Comparison of ENCODE assay signal across 1 cellular context in the genomic region with DNA sequence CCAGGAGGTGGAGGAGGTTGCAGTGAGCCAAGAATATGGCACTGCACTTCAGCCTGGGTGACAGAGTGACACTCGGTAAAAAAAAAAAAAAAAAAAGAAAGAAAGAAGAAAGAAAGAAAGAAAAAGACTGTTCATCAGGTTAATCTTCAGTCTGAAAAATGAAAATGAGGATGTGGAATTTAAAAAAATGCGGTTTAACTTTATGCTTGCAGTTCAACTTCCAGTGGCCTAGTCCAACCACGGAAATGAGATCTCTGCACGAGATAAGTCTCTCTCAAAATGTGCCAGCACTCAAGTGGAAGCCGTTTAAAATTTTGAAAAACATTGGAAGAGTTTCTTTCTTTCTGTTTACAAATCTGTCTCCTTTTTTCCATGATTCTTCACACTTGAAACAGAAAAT.
TF ChIP-seq lines count a peak whose summit lies in the region.

No MANE protein-coding gene starts in this region.

TF ChIP-seq in GM12878, 131 proteins besides CTCF, POLR2A, EP300 and RAD21 (continued from another document):
- TF ChIP-seq ETV6 (conservative IDR thresholded peaks at IDR 0.05 in 1 of 2, IDR thresholded peaks at IDR 0.05 in 1 of 2; ENCODE audit: borderline replicate concordance in 1 of 2, low read depth in 1 of 2) (0 out of 4 replicates have a peak, but pooled peaks of 1 of the 2 experiments have one; percentile 17), MEF2B (IDR thresholded peaks at IDR 0.05; ENCODE audit: partially characterized antibody, poor library complexity, severe bottlenecking) (no peak), MXI1 (IDR thresholded peaks at IDR 0.05; ENCODE audit: low read depth, low read length) (peak; percentile 70; the same call in 1 of the 2 replicates), MYB (IDR thresholded peaks at IDR 0.05; ENCODE audit: borderline replicate concordance, low read depth, low read length) (no peak), MTA2 (IDR thresholded peaks at IDR 0.05; ENCODE audit: low read depth) (peak; percentile 65), IKZF1 (conservative IDR thresholded peaks at IDR 0.05) (peak; percentile 33; the same call in 1 of the 2 replicates), POU2F2 (IDR thresholded peaks at IDR 0.05; ENCODE audit: borderline replicate concordance, low read depth, low read length) (no peak), IRF4 (IDR thresholded peaks at IDR 0.05; ENCODE audit: low read depth, low read length) (no peak), SPI1 (IDR thresholded peaks at IDR 0.05; ENCODE audit: borderline replicate concordance, insufficient read depth, low read depth, low read length) (peak; percentile 81), POLR2AphosphoS5 (IDR thresholded peaks at IDR 0.05; ENCODE audit: low read length) (no peak), PKNOX1 (IDR thresholded peaks at IDR 0.05) (peak; percentile 40; the same call in 1 of the 2 replicates), SRF (IDR thresholded peaks at IDR 0.05; ENCODE audit: low read depth in 2 of 2, low read length in 2 of 2) (no peak), RUNX3 (IDR thresholded peaks at IDR 0.05; ENCODE audit: low read length) (peak; percentile 81), PAX5 (IDR thresholded peaks at IDR 0.05; ENCODE audit: borderline replicate concordance, low read depth, low read length) (0 out of 2 replicates have a peak, but pooled peaks have one; percentile 24), IKZF2 (IDR thresholded peaks at IDR 0.05) (peak; percentile 56 to 64), CBX5 (IDR thresholded peaks at IDR 0.05; ENCODE audit: low read depth) (no peak), BCL11A (IDR thresholded peaks at IDR 0.05; ENCODE audit: low read depth, low read length) (peak; percentile 56; the same call in 1 of the 2 replicates)
- TF ChIP-seq, protein P1, sequence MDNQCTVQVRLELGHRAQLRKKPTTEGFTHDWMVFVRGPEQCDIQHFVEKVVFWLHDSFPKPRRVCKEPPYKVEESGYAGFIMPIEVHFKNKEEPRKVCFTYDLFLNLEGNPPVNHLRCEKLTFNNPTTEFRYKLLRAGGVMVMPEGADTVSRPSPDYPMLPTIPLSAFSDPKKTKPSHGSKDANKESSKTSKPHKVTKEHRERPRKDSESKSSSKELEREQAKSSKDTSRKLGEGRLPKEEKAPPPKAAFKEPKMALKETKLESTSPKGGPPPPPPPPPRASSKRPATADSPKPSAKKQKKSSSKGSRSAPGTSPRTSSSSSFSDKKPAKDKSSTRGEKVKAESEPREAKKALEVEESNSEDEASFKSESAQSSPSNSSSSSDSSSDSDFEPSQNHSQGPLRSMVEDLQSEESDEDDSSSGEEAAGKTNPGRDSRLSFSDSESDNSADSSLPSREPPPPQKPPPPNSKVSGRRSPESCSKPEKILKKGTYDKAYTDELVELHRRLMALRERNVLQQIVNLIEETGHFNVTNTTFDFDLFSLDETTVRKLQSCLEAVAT (IDR thresholded peaks at IDR 0.05) = 0 out of 2 replicates have a peak, but pooled peaks have one; percentile 18
- TF ChIP-seq, protein P2, sequence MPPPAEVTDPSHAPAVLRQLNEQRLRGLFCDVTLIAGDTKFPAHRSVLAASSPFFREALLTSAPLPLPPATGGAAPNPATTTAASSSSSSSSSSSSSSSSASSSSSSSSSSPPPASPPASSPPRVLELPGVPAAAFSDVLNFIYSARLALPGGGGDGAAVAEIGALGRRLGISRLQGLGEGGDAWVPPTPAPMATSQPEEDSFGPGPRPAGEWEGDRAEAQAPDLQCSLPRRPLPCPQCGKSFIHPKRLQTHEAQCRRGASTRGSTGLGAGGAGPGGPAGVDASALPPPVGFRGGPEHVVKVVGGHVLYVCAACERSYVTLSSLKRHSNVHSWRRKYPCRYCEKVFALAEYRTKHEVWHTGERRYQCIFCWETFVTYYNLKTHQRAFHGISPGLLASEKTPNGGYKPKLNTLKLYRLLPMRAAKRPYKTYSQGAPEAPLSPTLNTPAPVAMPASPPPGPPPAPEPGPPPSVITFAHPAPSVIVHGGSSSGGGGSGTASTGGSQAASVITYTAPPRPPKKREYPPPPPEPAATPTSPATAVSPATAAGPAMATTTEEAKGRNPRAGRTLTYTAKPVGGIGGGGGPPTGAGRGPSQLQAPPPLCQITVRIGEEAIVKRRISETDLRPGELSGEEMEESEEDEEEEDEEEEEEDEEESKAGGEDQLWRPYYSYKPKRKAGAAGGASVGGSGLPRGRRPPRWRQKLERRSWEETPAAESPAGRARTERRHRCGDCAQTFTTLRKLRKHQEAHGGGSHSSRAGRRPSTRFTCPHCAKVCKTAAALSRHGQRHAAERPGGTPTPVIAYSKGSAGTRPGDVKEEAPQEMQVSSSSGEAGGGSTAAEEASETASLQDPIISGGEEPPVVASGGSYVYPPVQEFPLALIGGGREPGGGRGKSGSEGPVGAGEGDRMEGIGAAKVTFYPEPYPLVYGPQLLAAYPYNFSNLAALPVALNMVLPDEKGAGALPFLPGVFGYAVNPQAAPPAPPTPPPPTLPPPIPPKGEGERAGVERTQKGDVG (CRISPR knock-in tag; IDR thresholded peaks at IDR 0.05) = no peak
- TF ChIP-seq, protein P3, sequence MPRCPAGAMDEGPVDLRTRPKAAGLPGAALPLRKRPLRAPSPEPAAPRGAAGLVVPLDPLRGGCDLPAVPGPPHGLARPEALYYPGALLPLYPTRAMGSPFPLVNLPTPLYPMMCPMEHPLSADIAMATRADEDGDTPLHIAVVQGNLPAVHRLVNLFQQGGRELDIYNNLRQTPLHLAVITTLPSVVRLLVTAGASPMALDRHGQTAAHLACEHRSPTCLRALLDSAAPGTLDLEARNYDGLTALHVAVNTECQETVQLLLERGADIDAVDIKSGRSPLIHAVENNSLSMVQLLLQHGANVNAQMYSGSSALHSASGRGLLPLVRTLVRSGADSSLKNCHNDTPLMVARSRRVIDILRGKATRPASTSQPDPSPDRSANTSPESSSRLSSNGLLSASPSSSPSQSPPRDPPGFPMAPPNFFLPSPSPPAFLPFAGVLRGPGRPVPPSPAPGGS (IDR thresholded peaks at IDR 0.05; ENCODE audit: borderline replicate concordance, insufficient read depth, low read depth, low read length, poor library complexity, severe bottlenecking) = no peak
